Comparison of ENCODE assay signal across 10 cellular contexts in the genomic region with DNA sequence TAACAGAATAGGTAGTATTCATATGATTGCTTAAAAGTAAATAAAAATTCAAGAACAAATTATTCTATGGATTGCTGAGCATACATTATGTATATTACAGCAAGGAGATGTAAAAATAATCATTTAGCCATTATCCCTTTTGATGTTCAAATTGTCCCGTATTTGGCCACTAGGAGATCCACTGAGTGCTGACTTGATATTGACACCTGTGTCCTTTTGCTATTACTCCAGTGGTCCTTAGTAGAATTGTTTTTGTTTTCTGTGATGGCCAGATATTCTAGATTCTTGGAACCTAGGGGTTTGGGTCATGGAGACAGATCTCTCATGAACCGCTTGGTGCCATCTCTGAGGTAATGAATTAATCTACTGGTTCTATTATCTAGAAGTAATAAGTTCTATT. TPM values are rescaled to one million over a fixed set of nuclear protein-coding genes. Genes with fewer than 3 reads are reported as not detected.
DNase-seq lines count a peak whose midpoint lies in the region; ATAC-seq and TF ChIP-seq lines count a peak whose summit lies in the region.
"Had no signal": no experiment of that assay in that cellular context is flagged by ENCODE, and none has a peak within 500 bp of the region (broad histone marks: within the 10 kb centered on the region; RNA-seq: fewer than 3 reads in every experiment).

No MANE protein-coding gene starts in this region.

- peaks cover 0 to 32% (median 20%) of the 10 kb centered on the region in 5 donors for H3K36me3 Mint-ChIP-seq in naive thymus-derived CD4-positive, alpha-beta T cell
- no peaks in the 10 kb centered on the region for H3K36me3 Mint-ChIP-seq in natural killer cell

- no peaks in the 10 kb centered on the region for H3K27me3 ChIP-seq in Karpas-422 (ENCODE audit: low read length)
- no peaks in the 10 kb centered on the region for H3K27me3 ChIP-seq in naive thymus-derived CD4-positive, alpha-beta T cell (ENCODE audit: control insufficient read depth in 2 of 2, insufficient read depth in 2 of 2, low read length in 2 of 2)
- H3K27me3 ChIP-seq in esophagus muscularis mucosa, result no peaks in the 10 kb centered on the region

- POLR2A ChIA-PET in naive thymus-derived CD4-positive, alpha-beta T cell (lab: Charles Lee), result no interaction called here

- H3K4me3 ChIP-seq in Karpas-422 (ENCODE audit: low read length), result no peak overlapping the region
- H3K4me3 ChIP-seq in naive thymus-derived CD4-positive, alpha-beta T cell (ENCODE audit: low read length), result no peak overlapping the region
- no peak overlapping the region for H3K4me3 ChIP-seq in esophagus muscularis mucosa

- no peak overlapping the region for H3K9ac ChIP-seq in Karpas-422 (ENCODE audit: low read length)

- no peak overlapping the region for H3K4me3 Mint-ChIP-seq in naive thymus-derived CD4-positive, alpha-beta T cell
- no peak overlapping the region for H3K4me3 Mint-ChIP-seq in natural killer cell
- H3K4me3 Mint-ChIP-seq: activated B cell treated with CpG ODN at 0.5 μM for 24 hours had no signal

- DNase-seq in DMS53 (lab: John Stamatoyannopoulos, UW) (peak; percentile 41), Karpas-422 (peak; percentile 70), Ammon's horn (ENCODE audit: low spot score) (no peak), natural killer cell (no peak), esophagus muscularis mucosa (ENCODE audit: extremely low spot score) (no peak)
- peak; percentile 16 for DNase-seq in central memory CD4-positive, alpha-beta T cell
- DNase-seq in naive thymus-derived CD4-positive, alpha-beta T cell, result peak in 4 of 9 donors; percentile 10 to 23 (median 19)
- no peak for DNase-seq in activated T-cell treated with anti-CD3 and anti-CD28 coated beads, Interleukin-2, amount 50 U/mL, for 1 hour
- DNase-seq: activated B cell treated with CpG ODN at 0.5 μM for 24 hours, NCI-H526 had no signal

- H3K4me1 Mint-ChIP-seq in naive thymus-derived CD4-positive, alpha-beta T cell, result peaks cover 0 to 20% (median 7%) of the 10 kb centered on the region in 7 donors
- peaks cover 0 to 5% of the 10 kb centered on the region in 2 donors for H3K4me1 Mint-ChIP-seq in natural killer cell
- H3K4me1 Mint-ChIP-seq: activated B cell treated with CpG ODN at 0.5 μM for 24 hours had no signal

- TF ChIP-seq EP300 in esophagus muscularis mucosa (IDR thresholded peaks at IDR 0.05), result no peak

- peak; percentile 42 for ATAC-seq in naive thymus-derived CD4-positive, alpha-beta T cell
- no peak for ATAC-seq in natural killer cell

- WGBS in esophagus muscularis mucosa, result 97% methylated on average over 2 of the region's 2 CpGs

- H3K27me3 Mint-ChIP-seq in naive thymus-derived CD4-positive, alpha-beta T cell, result no peaks in the 10 kb centered on the region
- no peaks in the 10 kb centered on the region for H3K27me3 Mint-ChIP-seq in natural killer cell (ENCODE audit: low read depth in 2 of 2)
- H3K27me3 Mint-ChIP-seq: activated B cell treated with CpG ODN at 0.5 μM for 24 hours had no signal

- TF ChIP-seq CTCF in natural killer cell (IDR thresholded peaks at IDR 0.05), result no peak
- peak in 1 of 3 experiments; percentile 13 for TF ChIP-seq CTCF in esophagus muscularis mucosa (IDR thresholded peaks at IDR 0.05)

- H3K36me3 ChIP-seq in Karpas-422 (ENCODE audit: insufficient read depth, low read length) (peaks cover 32% of the 10 kb centered on the region), esophagus muscularis mucosa (peaks cover 0 to 73% (median 45%) of the 10 kb centered on the region in 4 donors)
- peaks cover 0 to 18% (median 11%) of the 10 kb centered on the region in 3 experiments for H3K36me3 ChIP-seq in naive thymus-derived CD4-positive, alpha-beta T cell (ENCODE audit: control insufficient read depth in 2 of 3, insufficient read depth in 3 of 3, low read length in 3 of 3)

- CTCF ChIA-PET in naive thymus-derived CD4-positive, alpha-beta T cell (lab: Charles Lee), result interaction anchor here (0.6 kb wide), 1 partner anchor 277 kb away, joined by 3 read pairs; no protein-coding TSS in a partner anchor

- TF ChIP-seq POLR2A in esophagus muscularis mucosa (IDR thresholded peaks at IDR 0.05; ENCODE audit: low read depth), result no peak

- no peaks in the 10 kb centered on the region for H3K9me2 ChIP-seq in Karpas-422 (replicated peaks; ENCODE audit: insufficient read depth, low read length)

- peaks cover 53% of the 10 kb centered on the region for H3K79me2 ChIP-seq in Karpas-422 (ENCODE audit: low read length)

- H3K27ac ChIP-seq in Karpas-422 (ENCODE audit: low read length) (no peak overlapping the region), esophagus muscularis mucosa (replicated peaks in 1 of 4) (no peak overlapping the region)
- H3K27ac ChIP-seq in naive thymus-derived CD4-positive, alpha-beta T cell (ENCODE audit: low read depth, low read length), result no peak overlapping the region

- no peak overlapping the region for H2AFZ ChIP-seq in Karpas-422 (ENCODE audit: low read length)

- H3K4me2 ChIP-seq in Karpas-422 (ENCODE audit: low read depth, low read length, poor library complexity, severe bottlenecking), result no peak overlapping the region

- H4K20me1 ChIP-seq in Karpas-422 (ENCODE audit: insufficient read depth, low read depth, low read length), result no peaks in the 10 kb centered on the region

- intact Hi-C loops in naive thymus-derived CD4-positive, alpha-beta T cell (cut with micrococcal nuclease), result loop anchor here (2.0 to 5.0 kb wide), 5 partner anchors 14 to 284 kb away; partner anchors contain the start of genes ERO1A (in 1 of the 2) and PSMC6 (in 1 of the 2)
- intact Hi-C loops in natural killer cell (cut with micrococcal nuclease), result no loop called here
- intact Hi-C loops in esophagus muscularis mucosa (cut with DNase I), result no loop called here

- peaks cover 10% of the 10 kb centered on the region for H3K4me1 ChIP-seq in Karpas-422 (ENCODE audit: low read length)
- no peaks in the 10 kb centered on the region for H3K4me1 ChIP-seq in naive thymus-derived CD4-positive, alpha-beta T cell (ENCODE audit: control insufficient read depth in 2 of 2, insufficient read depth in 2 of 2, low read length in 2 of 2)
- no peaks in the 10 kb centered on the region for H3K4me1 ChIP-seq in esophagus muscularis mucosa

- peak overlapping the region in 1 of 9 donors; percentile 70 for H3K27ac Mint-ChIP-seq in naive thymus-derived CD4-positive, alpha-beta T cell
- no peak overlapping the region for H3K27ac Mint-ChIP-seq in natural killer cell
- H3K27ac Mint-ChIP-seq: activated B cell treated with CpG ODN at 0.5 μM for 24 hours had no signal

- H3K9me3 ChIP-seq in Karpas-422 (ENCODE audit: low read length) (no peaks in the 10 kb centered on the region), esophagus muscularis mucosa (no peaks in the 10 kb centered on the region)
- no peaks in the 10 kb centered on the region for H3K9me3 ChIP-seq in naive thymus-derived CD4-positive, alpha-beta T cell (ENCODE audit: control insufficient read depth in 2 of 3, low read length in 3 of 3)

- H3K9me3 Mint-ChIP-seq in naive thymus-derived CD4-positive, alpha-beta T cell, result peaks cover 0 to 1% (median 0%) of the 10 kb centered on the region in 11 donors
- H3K9me3 Mint-ChIP-seq in natural killer cell, result no peaks in the 10 kb centered on the region
- H3K9me3 Mint-ChIP-seq: activated B cell treated with CpG ODN at 0.5 μM for 24 hours had no signal

RNA-seq across cellular contexts. Expression of gene ERO1A, which starts 16.8 kb away (rescaled TPM):
- total RNA-seq in Karpas-422 (2014; rRNA removed; shearing (Covaris generic); ENCODE audit: low replicate concordance), result 97.3 and 105 TPM in 2 replicates
- 100 to 1,000 TPM in 1 of 5 experiments, 10 to 100 TPM in 4; 65.3 to 201 (median 68.7) TPM for total RNA-seq in naive thymus-derived CD4-positive, alpha-beta T cell
- 10 to 100 TPM; 32.1 to 33.8 TPM for polyA plus RNA-seq in naive thymus-derived CD4-positive, alpha-beta T cell
- total RNA-seq in natural killer cell (10 to 100 TPM; 35.4 to 47.7 (median 42.5) TPM), esophagus muscularis mucosa (10 to 100 TPM; 35.5 to 42.7 (median 37.9) TPM)

RNA-seq across cellular contexts. Expression of gene PSMC6, which starts 28.4 kb away (rescaled TPM):
- total RNA-seq in Karpas-422 (2014; rRNA removed; shearing (Covaris generic); ENCODE audit: low replicate concordance), result 123 and 132 TPM in 2 replicates
- total RNA-seq in naive thymus-derived CD4-positive, alpha-beta T cell, result 100 to 1,000 TPM in 1 of 5 experiments, 10 to 100 TPM in 4; 84.8 to 131 (median 95.9) TPM
- polyA plus RNA-seq in naive thymus-derived CD4-positive, alpha-beta T cell, result 10 to 100 TPM; 63.8 to 64.4 TPM
- total RNA-seq in natural killer cell (100 to 1,000 TPM; 148 to 160 (median 159) TPM), esophagus muscularis mucosa (10 to 100 TPM; 53.5 to 80.8 (median 63.7) TPM)

RNA-seq across cellular contexts. Expression of gene STYX, which starts 51.4 kb away (rescaled TPM):
- 14.5 and 40.5 TPM in 2 replicates for total RNA-seq in Karpas-422 (2014; rRNA removed; shearing (Covaris generic); ENCODE audit: low replicate concordance)
- 10 to 100 TPM; 23.9 to 45.3 (median 29.2) TPM for total RNA-seq in naive thymus-derived CD4-positive, alpha-beta T cell
- polyA plus RNA-seq in naive thymus-derived CD4-positive, alpha-beta T cell, result 10 to 100 TPM; 17.2 to 42.8 TPM
- total RNA-seq in natural killer cell, result 10 to 100 TPM; 13.3 to 22.9 (median 18.3) TPM
- total RNA-seq in esophagus muscularis mucosa, result 10 to 100 TPM; 16.6 to 25.2 (median 20.7) TPM

Comparison
In these comparisons a context has a peak if more than half of its experiments do, and no peak if none do; other contexts are left out.
1. DNase-seq: peak in DMS53 (single experiment), Karpas-422 (single experiment) and central memory CD4-positive, alpha-beta T cell (single experiment); none in Ammon's horn (single experiment), natural killer cell (single experiment), esophagus muscularis mucosa (single experiment) and activated T-cell treated with anti-CD3 and anti-CD28 coated beads, Interleukin-2, amount 50 U/mL, for 1 hour (single experiment).
2. intact Hi-C loops: an anchor here in naive thymus-derived CD4-positive, alpha-beta T cell (2.0 to 5.0 kb wide); none called in natural killer cell and esophagus muscularis mucosa.